ENCODE assay signal across 8 cellular contexts in the genomic region with DNA sequence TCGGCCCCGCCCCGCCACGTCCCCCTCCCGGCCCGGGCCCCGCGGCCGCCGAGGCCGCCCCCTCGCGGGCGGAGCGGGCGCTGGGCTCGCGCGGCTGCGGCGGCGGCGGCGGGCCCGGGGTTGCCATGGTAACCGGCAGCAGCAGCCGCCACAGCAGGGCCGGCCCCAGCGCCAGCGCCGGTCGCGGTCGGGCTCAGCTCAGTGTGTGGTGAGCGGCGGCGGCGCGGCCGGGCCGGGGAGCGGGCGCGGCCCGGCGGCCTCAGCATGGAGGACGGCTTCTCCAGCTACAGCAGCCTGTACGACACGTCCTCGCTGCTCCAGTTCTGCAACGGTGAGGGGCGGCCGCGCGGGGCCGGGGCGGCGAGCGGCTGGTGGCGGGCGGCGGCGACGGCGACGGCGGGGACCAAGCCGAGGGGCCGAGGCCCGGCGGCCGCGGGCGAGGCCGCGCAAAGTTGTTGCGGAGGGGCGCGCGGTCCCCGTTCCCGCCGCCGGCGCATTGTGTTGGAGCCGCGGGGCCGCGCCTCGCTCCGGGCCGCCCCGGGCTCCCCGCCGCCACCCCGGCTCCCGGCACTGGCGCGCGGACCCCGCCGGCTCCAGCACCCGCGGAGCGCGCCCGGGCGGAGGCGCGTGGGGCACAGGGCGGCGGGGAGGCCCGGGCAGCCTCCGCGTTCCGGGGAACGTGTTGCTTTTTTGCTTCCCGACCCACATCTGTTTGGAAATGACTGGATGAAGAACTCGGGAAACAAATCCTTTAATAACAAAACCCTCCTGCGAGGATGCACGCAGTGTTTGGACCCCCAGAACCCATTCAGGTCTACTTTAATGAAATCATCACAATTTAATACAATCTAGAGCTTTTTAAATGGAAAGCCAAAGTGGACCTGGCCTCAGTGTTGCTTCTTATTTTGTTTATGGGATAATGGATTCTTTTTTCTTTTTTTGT. TPM values are rescaled to one million over a fixed set of nuclear protein-coding genes. Genes with fewer than 3 reads are reported as not detected.
A peak's percentile ranks its signal among the peaks of the same experiment; 100 is the strongest.
DNase-seq lines count a peak whose midpoint lies in the region; ATAC-seq and TF ChIP-seq lines count a peak whose summit lies in the region.

Gene EML1 (plus strand): TSS at position 201 of the 943 bp plus-strand sequence. CDS start 64 bp downstream, at position 265.

- peaks cover 3 to 56% (median 30%) of the 10 kb centered on the region in 9 donors for H3K4me1 ChIP-seq in heart right ventricle
- peaks cover 0 to 33% (median 18%) of the 10 kb centered on the region in 4 donors for H3K4me1 ChIP-seq in transverse colon

- TF ChIP-seq POLR2A in transverse colon (IDR thresholded peaks at IDR 0.05) = no peak

- in situ Hi-C loops in transverse colon (cut with MboI; ENCODE audit: low pct_ligation_motif_present in 1 of 4, low pct_unique_long_range_greater_than_20kb in 1 of 4, low sequenced_read_pairs in 3 of 4) = no loop called here

- peak within 1 kb of the TSS; percentile 67 to 93 (median 87) for H3K27ac ChIP-seq in heart right ventricle
- H3K27ac ChIP-seq in transverse colon = peak within 1 kb of the TSS; percentile 82 to 91 (median 86)

- peaks cover 0 to 5% (median 0%) of the 10 kb centered on the region in 11 donors for H3K9me3 ChIP-seq in heart right ventricle
- H3K9me3 ChIP-seq in transverse colon = no peaks in the 10 kb centered on the region

- H3K27me3 ChIP-seq in heart right ventricle (peaks cover 0 to 46% (median 0%) of the 10 kb centered on the region in 7 donors), transverse colon (peaks cover 70% of the 10 kb centered on the region)

- no peaks in the 10 kb centered on the region for H3K36me3 Mint-ChIP-seq in T-helper 1 cell treated with Interleukin-12 subunit alpha and Interleukin-12 subunit beta and Interleukin-4 antibody, amounts not matched to agents 30 μg/mL and 1 μg/mL, for 36 hours (ENCODE audit: low read depth)
- peaks cover 4% of the 10 kb centered on the region for H3K36me3 Mint-ChIP-seq in progenitor cell of endocrine pancreas (ENCODE audit: insufficient read depth)

- DNase-seq in DMS79 treated with DMSO at 0.1 percent for 48 hours (lab: John Stamatoyannopoulos, UW) (peak; percentile 77), LHCN-M2 (ENCODE audit: low read depth) (peak; percentile 76), amniotic stem cell (lab: John Stamatoyannopoulos, UW) (peak; percentile 64), heart right ventricle (peak; percentile 83 to 88), progenitor cell of endocrine pancreas (ENCODE audit: low spot score, unreplicated experiment) (peak; percentile 81), transverse colon (peak; percentile 69)

- intact Hi-C loops in heart right ventricle (cut with DNase I) (loop anchor here in 8 of 10 donors (2.0 to 10.0 kb wide), 13 partner anchors 36 to 111 kb away; partner anchors contain the start of gene CYP46A1 (in 2 of the 8)), transverse colon (cut with DNase I; ENCODE audit: low total_unique reads) (loop anchor here (5.0 kb wide), 1 partner anchor 56 kb away; no protein-coding TSS in a partner anchor)

- WGBS in heart right ventricle, 2 donors = 0 to 1% methylated on average over 67 to 121 of the region's 121 CpGs
- WGBS in transverse colon (ENCODE audit: low coverage in 1 of 2), 2 donors = 0 to 1% methylated on average over 1 to 61 of the region's 121 CpGs

- H3K4me3 Mint-ChIP-seq in T-helper 1 cell treated with Interleukin-12 subunit alpha and Interleukin-12 subunit beta and Interleukin-4 antibody, amounts not matched to agents 30 μg/mL and 1 μg/mL, for 36 hours = peak within 1 kb of the TSS; percentile 69
- peak within 1 kb of the TSS; percentile 79 for H3K4me3 Mint-ChIP-seq in progenitor cell of endocrine pancreas (ENCODE audit: low read depth)

- peak; percentile 87 for ATAC-seq in GM21737 (IDR thresholded peaks at IDR 0.05; ENCODE audit: unreplicated experiment)
- ATAC-seq in heart right ventricle = peak; percentile 77 to 93 (median 89)

- H3K27ac Mint-ChIP-seq in T-helper 1 cell treated with Interleukin-12 subunit alpha and Interleukin-12 subunit beta and Interleukin-4 antibody, amounts not matched to agents 30 μg/mL and 1 μg/mL, for 36 hours = peak within 1 kb of the TSS; percentile 60
- H3K27ac Mint-ChIP-seq in progenitor cell of endocrine pancreas = peak within 1 kb of the TSS; percentile 26

- H3K4me3 ChIP-seq in heart right ventricle (peak within 1 kb of the TSS in 9 of 10 donors; percentile 41 to 62 (median 57)), transverse colon (peak within 1 kb of the TSS; percentile 31 to 50 (median 39))

- peak in 1 of 9 donors; percentile 14 for TF ChIP-seq CTCF in heart right ventricle (IDR thresholded peaks at IDR 0.05)
- TF ChIP-seq CTCF in progenitor cell of endocrine pancreas (IDR thresholded peaks at IDR 0.05; ENCODE audit: unreplicated experiment) = no peak
- no peak for TF ChIP-seq CTCF in transverse colon (IDR thresholded peaks at IDR 0.05)

- H3K9me3 Mint-ChIP-seq in T-helper 1 cell treated with Interleukin-12 subunit alpha and Interleukin-12 subunit beta and Interleukin-4 antibody, amounts not matched to agents 30 μg/mL and 1 μg/mL, for 36 hours = no peaks in the 10 kb centered on the region
- H3K9me3 Mint-ChIP-seq in progenitor cell of endocrine pancreas (ENCODE audit: low read depth) = peaks cover 4% of the 10 kb centered on the region

- TF ChIP-seq EP300 in transverse colon (IDR thresholded peaks at IDR 0.05; ENCODE audit: low read depth) = no peak

- peaks cover 74% of the 10 kb centered on the region for H3K27me3 Mint-ChIP-seq in T-helper 1 cell treated with Interleukin-12 subunit alpha and Interleukin-12 subunit beta and Interleukin-4 antibody, amounts not matched to agents 30 μg/mL and 1 μg/mL, for 36 hours (ENCODE audit: low read depth)
- peaks cover 25% of the 10 kb centered on the region for H3K27me3 Mint-ChIP-seq in progenitor cell of endocrine pancreas

- peaks cover 12% of the 10 kb centered on the region for H3K4me1 Mint-ChIP-seq in T-helper 1 cell treated with Interleukin-12 subunit alpha and Interleukin-12 subunit beta and Interleukin-4 antibody, amounts not matched to agents 30 μg/mL and 1 μg/mL, for 36 hours (ENCODE audit: low read depth)
- peaks cover 18% of the 10 kb centered on the region for H3K4me1 Mint-ChIP-seq in progenitor cell of endocrine pancreas (ENCODE audit: low read depth)

- no peaks in the 10 kb centered on the region for H3K36me3 ChIP-seq in heart right ventricle
- no peaks in the 10 kb centered on the region for H3K36me3 ChIP-seq in transverse colon

RNA-seq across cellular contexts. Expression of gene EML1, which starts in this region (rescaled TPM):
- 27.2 and 27.8 TPM in 2 replicates for total RNA-seq in LHCN-M2 (2014; rRNA removed)
- polyA plus RNA-seq in LHCN-M2 (2012) = 7.0 TPM
- total RNA-seq in heart right ventricle = 10 to 100 TPM; 28.6 to 49.2 (median 36.3) TPM
- polyA plus RNA-seq in heart right ventricle = 10 to 100 TPM in 1 of 2 donors, 1 to 10 TPM in 1; 9.1 to 11.0 TPM
- 34.9 and 42.6 TPM in 2 replicates for total RNA-seq in progenitor cell of endocrine pancreas
- 10 to 100 TPM; 16.8 to 59.5 (median 21.9) TPM for total RNA-seq in transverse colon

Comparison
In these comparisons a context has a peak if more than half of its experiments do, and no peak if none do; other contexts are left out.
1. Peak in every context shown above with its lines: DNase-seq, ATAC-seq, H3K4me3 ChIP-seq and H3K27ac ChIP-seq.